In the genomic region with DNA sequence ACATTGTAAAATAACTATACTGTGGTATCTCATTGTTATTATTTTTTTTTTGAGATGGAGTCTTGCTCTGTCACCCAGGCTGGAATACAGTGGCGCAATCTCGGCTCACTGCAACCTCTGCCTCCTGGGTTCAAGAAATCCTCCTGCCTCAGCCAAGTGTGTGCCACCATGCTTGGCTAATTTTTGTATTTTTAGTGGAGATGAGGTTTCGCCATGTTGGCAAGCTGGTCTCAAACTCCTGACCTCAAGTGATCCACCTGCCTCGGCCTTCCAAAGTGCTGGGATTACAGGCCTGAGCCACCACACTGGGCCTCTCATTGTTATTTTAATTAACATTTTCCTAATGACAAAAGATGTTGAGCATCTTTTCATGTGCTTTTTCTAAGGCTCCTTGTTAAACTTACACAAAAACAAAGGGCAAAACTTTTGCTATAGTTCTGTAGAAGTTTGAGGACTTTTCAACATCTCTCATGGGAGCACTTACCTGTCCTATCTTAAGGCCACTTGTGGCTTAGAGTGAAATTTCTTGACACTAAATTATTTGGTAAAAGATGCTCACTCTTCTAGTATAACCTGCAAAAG, we compare ENCODE assay signal across 6 cellular contexts. TPM values are rescaled to one million over a fixed set of nuclear protein-coding genes. Genes with fewer than 3 reads are reported as not detected.
"Had no signal": no experiment of that assay in that cellular context is flagged by ENCODE, and none has a peak within 500 bp of the region (broad histone marks: within the 10 kb centered on the region; RNA-seq: fewer than 3 reads in every experiment).

No MANE protein-coding gene starts in this region.

RNA-seq across cellular contexts. Expression of gene DLGAP1, which starts 39.7 kb away (rescaled TPM):
- total RNA-seq: endothelial cell of umbilical vein; left ventricle myocardium superior; lung microvascular endothelial cell; naive thymus-derived CD8-positive, alpha-beta T cell had no signal
- polyA plus RNA-seq: foreskin keratinocyte; keratinocyte; naive thymus-derived CD8-positive, alpha-beta T cell had no signal
